Comparison of ENCODE assay signal across 21 cellular contexts in the genomic region with DNA sequence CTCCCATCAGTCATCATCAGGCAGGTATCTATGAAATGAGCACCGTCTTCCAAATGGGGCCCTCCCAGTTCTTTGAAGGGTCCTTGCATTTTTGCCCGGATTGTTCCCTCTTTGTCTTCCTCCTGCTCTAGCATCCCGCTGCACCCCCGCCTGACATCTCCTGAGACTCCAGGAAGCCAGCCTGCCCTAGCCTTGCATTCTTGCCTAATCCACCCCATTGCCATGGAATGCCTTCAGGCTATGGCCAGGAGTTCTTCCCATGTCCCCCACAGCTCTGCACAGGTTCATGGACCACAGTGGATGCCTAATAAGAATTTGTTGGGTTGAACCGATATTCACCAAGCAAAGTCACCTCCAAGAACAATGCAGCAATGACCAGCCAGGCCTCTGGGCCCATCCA.
DNase-seq lines count a peak whose midpoint lies in the region; ATAC-seq, FAIRE-seq and TF ChIP-seq lines count a peak whose summit lies in the region.
"Had no signal": no experiment of that assay in that cellular context is flagged by ENCODE, and none has a peak within 500 bp of the region (broad histone marks: within the 10 kb centered on the region; RNA-seq: fewer than 3 reads in every experiment).

No MANE protein-coding gene starts in this region.

- no peak overlapping the region for H4K8ac ChIP-seq in H1 (ENCODE audit: extremely low read depth, insufficient read depth, low read length)

- no peaks in the 10 kb centered on the region for H3K27me3 ChIP-seq in CD8-positive, alpha-beta T cell (ENCODE audit: insufficient read depth, low read length)
- H3K27me3 ChIP-seq in H1 (replicated peaks in 1 of 4; ENCODE audit: control insufficient read depth in 3 of 4, extremely low read depth in 1 of 4, insufficient read depth in 3 of 4, low read length in 3 of 4) (no peaks in the 10 kb centered on the region), GM23248 (replicated peaks; ENCODE audit: insufficient read depth) (no peaks in the 10 kb centered on the region)
- H3K27me3 ChIP-seq: breast epithelium, testis had no signal

- H4K5ac ChIP-seq in H1 (ENCODE audit: insufficient read length, low read depth, low read length), result no peak overlapping the region

- H3K4ac ChIP-seq in H1 (replicated peaks; ENCODE audit: insufficient read length, low read depth, low read length), result no peak overlapping the region

- no peak overlapping the region for H3K4me3 ChIP-seq in CD8-positive, alpha-beta T cell (ENCODE audit: low read depth, low read length)
- H3K4me3 ChIP-seq in H1 (ENCODE audit: extremely low read depth in 1 of 4, insufficient read depth in 2 of 4, low read depth in 3 of 4, low read length in 4 of 4) (no peak overlapping the region), GM23248 (no peak overlapping the region)
- H3K4me3 ChIP-seq: breast epithelium, testis had no signal

- H2BK12ac ChIP-seq in H1 (ENCODE audit: low read depth, low read length), result peak overlapping the region; percentile 96; the same call in 1 of the 2 replicates

- DNase-seq in CD8-positive, alpha-beta T cell, result no peak
- DNase-seq in HFFc6 (no peak), H1 (ENCODE audit: low read depth in 1 of 2, low spot score in 2 of 2) (no peak), neural crest cell (ENCODE audit: low read depth, low spot score) (no peak), NCI-H2029 (lab: John Stamatoyannopoulos, UW) (no peak), GM23248 (no peak)
- DNase-seq: activated CD4-positive, alpha-beta T cell treated with anti-CD3 and anti-CD28 coated beads for 48 hours; activated CD8-positive, alpha-beta memory T cell treated with anti-CD3 and anti-CD28 coated beads, Interleukin-2, amount 10 ng/mL, durations not matched to agents 7 days and 5 days; hypothalamus; left colon; NCI-H1930; NCI-H446 treated with DMSO at 0.1 percent for 48 hours; NK-92 treated with Interleukin-12 subunit alpha and Interleukin-12 subunit beta, amount 100 ng/mL, for 24 hours; stimulated activated CD4-positive, alpha-beta T cell treated with anti-CD3 and anti-CD28 coated beads, Interleukin-15, amount 100 ng/mL, for 24 hours; testis had no signal

- TF ChIP-seq POLR2A in H1 (IDR thresholded peaks at IDR 0.05; ENCODE audit: control extremely low read depth in 1 of 2, low read depth in 2 of 2, low read length in 2 of 2), result no peak

- no peak for ATAC-seq in CD8-positive, alpha-beta T cell
- no peak for ATAC-seq in HG03139 (IDR thresholded peaks at IDR 0.05; ENCODE audit: unreplicated experiment)
- ATAC-seq: activated CD8-positive, alpha-beta memory T cell treated with anti-CD3 and anti-CD28 coated beads, Interleukin-2, amount 10 ng/mL, durations not matched to agents 7 days and 5 days; left colon; stimulated activated memory B cell treated with anti-CD40 and anti-IgM and Interleukin-4, amounts not matched to agents 10 μg/mL and 1 μg/mL and 100 μg/mL, for 72 hours had no signal

- H2BK5ac ChIP-seq in H1 (ENCODE audit: low read depth, low read length), result 0 out of 2 replicates have a peak overlapping the region, but pooled peaks have one; percentile 15

- no peaks in the 10 kb centered on the region for H3K9me3 Mint-ChIP-seq in CD8-positive, alpha-beta T cell
- no peaks in the 10 kb centered on the region for H3K9me3 Mint-ChIP-seq in HFFc6
- H3K9me3 Mint-ChIP-seq in neural crest cell, result no peaks in the 10 kb centered on the region
- H3K9me3 Mint-ChIP-seq: dendritic cell treated with granulocyte-macrophage colony-stimulating factor and Interleukin-4, amounts not matched to agents 40 ng/mL and 50 ng/mL, for 4 days; stimulated activated memory B cell treated with anti-CD40 and anti-IgM and Interleukin-4, amounts not matched to agents 10 μg/mL and 1 μg/mL and 100 μg/mL, for 72 hours had no signal

- peaks cover 11% of the 10 kb centered on the region for H3K4me1 ChIP-seq in CD8-positive, alpha-beta T cell (ENCODE audit: insufficient read depth, low read length)
- H3K4me1 ChIP-seq in H1 (replicated peaks in 1 of 4; ENCODE audit: control insufficient read depth in 3 of 4, insufficient read depth in 4 of 4, low read length in 3 of 4) (peaks cover 35 to 77% (median 50%) of the 10 kb centered on the region in 4 experiments), GM23248 (ENCODE audit: insufficient read depth) (peaks cover 32% of the 10 kb centered on the region)

- H2BK20ac ChIP-seq in H1 (ENCODE audit: low read length), result no peak overlapping the region

- H3K27ac ChIP-seq in CD8-positive, alpha-beta T cell (ENCODE audit: low read depth, low read length), result no peak overlapping the region
- H3K27ac ChIP-seq in H1 (ENCODE audit: low read depth, low read length) (no peak overlapping the region), GM23248 (no peak overlapping the region)
- H3K27ac ChIP-seq: testis had no signal

- H3K79me2 ChIP-seq in H1 (ENCODE audit: control insufficient read depth in 1 of 2, insufficient read depth in 2 of 2, low read length in 2 of 2), result peaks cover 0 to 30% of the 10 kb centered on the region in 2 experiments; a peak in 3 of 4 replicates
- peaks cover 99% of the 10 kb centered on the region for H3K79me2 ChIP-seq in GM23248 (ENCODE audit: insufficient read depth)

- POLR2A ChIA-PET in CD8-positive, alpha-beta T cell (lab: Charles Lee), result no interaction called here
- POLR2A ChIA-PET in H1 (lab: Charles Lee; ENCODE audit: partially characterized antibody), result interaction anchor here (1.3 to 1.9 kb wide), 2 partner anchors 8 to 12 kb away, joined by 3 to 9 read pairs; no protein-coding TSS in a partner anchor

- H2BK15ac ChIP-seq in H1 (ENCODE audit: low read length), result no peak overlapping the region

- no peaks in the 10 kb centered on the region for H3K36me3 Mint-ChIP-seq in CD8-positive, alpha-beta T cell
- H3K36me3 Mint-ChIP-seq in HFFc6 (ENCODE audit: low read depth) (peaks cover 24% of the 10 kb centered on the region), neural crest cell (ENCODE audit: low read depth) (no peaks in the 10 kb centered on the region)
- H3K36me3 Mint-ChIP-seq: activated CD8-positive, alpha-beta memory T cell treated with anti-CD3 and anti-CD28 coated beads, Interleukin-2, amount 10 ng/mL, durations not matched to agents 7 days and 5 days; stimulated activated memory B cell treated with anti-CD40 and anti-IgM and Interleukin-4, amounts not matched to agents 10 μg/mL and 1 μg/mL and 100 μg/mL, for 72 hours had no signal

- no peaks in the 10 kb centered on the region for H3K9me3 ChIP-seq in CD8-positive, alpha-beta T cell (ENCODE audit: low read length)
- H3K9me3 ChIP-seq in H1 (ENCODE audit: insufficient read depth in 2 of 2, low read depth in 1 of 2, low read length in 1 of 2), result no peaks in the 10 kb centered on the region
- H3K9me3 ChIP-seq in GM23248 (ENCODE audit: low read depth), result no peaks in the 10 kb centered on the region
- H3K9me3 ChIP-seq: breast epithelium, testis had no signal

- no peak for TF ChIP-seq EP300 in H1 (IDR thresholded peaks at IDR 0.05; ENCODE audit: borderline replicate concordance in 1 of 2, low read depth in 2 of 2, low read length in 2 of 2)

- H4K20me1 ChIP-seq in H1 (replicated peaks in 1 of 2; ENCODE audit: control insufficient read depth in 1 of 2, insufficient read depth in 2 of 2, low read length in 2 of 2), result peaks cover 2 to 4% of the 10 kb centered on the region in 2 experiments
- no peaks in the 10 kb centered on the region for H4K20me1 ChIP-seq in GM23248 (ENCODE audit: insufficient read depth)

- peak overlapping the region in 1 of 2 experiments; percentile 46; a peak in 2 of 4 replicates for H3K4me2 ChIP-seq in H1 (ENCODE audit: insufficient read depth in 1 of 2, low read depth in 2 of 2, low read length in 2 of 2)
- H3K4me2 ChIP-seq in GM23248 (ENCODE audit: unreplicated experiment), result no peak overlapping the region

- H4K91ac ChIP-seq in H1 (replicated peaks; ENCODE audit: insufficient read length, low read length), result no peak overlapping the region

- no peak overlapping the region for H3K4me3 Mint-ChIP-seq in CD8-positive, alpha-beta T cell
- H3K4me3 Mint-ChIP-seq in HFFc6 (peak overlapping the region; percentile 49; the same call in 1 of the 2 replicates), neural crest cell (peak overlapping the region; percentile 72)
- H3K4me3 Mint-ChIP-seq: activated CD8-positive, alpha-beta memory T cell treated with anti-CD3 and anti-CD28 coated beads, Interleukin-2, amount 10 ng/mL, durations not matched to agents 7 days and 5 days; dendritic cell treated with granulocyte-macrophage colony-stimulating factor and Interleukin-4, amounts not matched to agents 40 ng/mL and 50 ng/mL, for 4 days; stimulated activated memory B cell treated with anti-CD40 and anti-IgM and Interleukin-4, amounts not matched to agents 10 μg/mL and 1 μg/mL and 100 μg/mL, for 72 hours had no signal

- H3K79me1 ChIP-seq in H1 (ENCODE audit: low read depth, low read length), result peaks cover 19% of the 10 kb centered on the region

- no peak overlapping the region for H2AFZ ChIP-seq in H1 (ENCODE audit: low read length)
- no peak overlapping the region for H2AFZ ChIP-seq in GM23248

- no peak for TF ChIP-seq RAD21 in H1 (IDR thresholded peaks at IDR 0.05 in 1 of 2, conservative IDR thresholded peaks at IDR 0.05 in 1 of 2; ENCODE audit: low read depth in 2 of 2, low read length in 2 of 2)

- H3F3A ChIP-seq in GM23248 (ENCODE audit: insufficient read depth), result peaks cover 25% of the 10 kb centered on the region

- H3K9me2 ChIP-seq in GM23248 (ENCODE audit: insufficient read depth), result no peaks in the 10 kb centered on the region

- H3K14ac ChIP-seq in H1 (ENCODE audit: insufficient read length), result no peak overlapping the region

- WGBS in H1 (ENCODE audit: extremely low coverage in 1 of 2, insufficient coverage in 1 of 2, insufficient read length in 1 of 2, insufficient replicate concordance in 2 of 2, low coverage in 1 of 2, low lambda C conversion rate in 2 of 2, missing lambda C conversion rate in 1 of 2), 2 experiments, result 74% methylated on average over 5 of the region's 5 CpGs; no CpG with 5 or more reads in 1 of the 2 experiments
- 96% methylated on average over 5 of the region's 5 CpGs for WGBS in GM23248 (ENCODE audit: low coverage in 1 of 2, low lambda C conversion rate in 2 of 2, missing lambda C conversion rate in 2 of 2), 2 experiments

- no peak overlapping the region for H2AK5ac ChIP-seq in H1 (ENCODE audit: low read depth, low read length)

- CTCF ChIA-PET in CD8-positive, alpha-beta T cell (lab: Charles Lee), result no interaction called here
- CTCF ChIA-PET in H1 (lab: Charles Lee; ENCODE audit: partially characterized antibody), result interaction anchor here (0.8 to 8.0 kb wide), 10 partner anchors 11 to 64 kb away, joined by 3 to 56 read pairs (median 6); no protein-coding TSS in a partner anchor

- H3K27me3 Mint-ChIP-seq in CD8-positive, alpha-beta T cell (ENCODE audit: low read depth), result no peaks in the 10 kb centered on the region
- H3K27me3 Mint-ChIP-seq in HFFc6 (ENCODE audit: insufficient read depth) (no peaks in the 10 kb centered on the region; the same call in 1 of the 2 replicates), neural crest cell (ENCODE audit: low read depth) (no peaks in the 10 kb centered on the region)
- H3K27me3 Mint-ChIP-seq: activated CD8-positive, alpha-beta memory T cell treated with anti-CD3 and anti-CD28 coated beads, Interleukin-2, amount 10 ng/mL, durations not matched to agents 7 days and 5 days; dendritic cell treated with granulocyte-macrophage colony-stimulating factor and Interleukin-4, amounts not matched to agents 40 ng/mL and 50 ng/mL, for 4 days had no signal

- TF ChIP-seq CTCF in CD8-positive, alpha-beta T cell (IDR thresholded peaks at IDR 0.05), result no peak
- TF ChIP-seq CTCF in HFFc6 (IDR thresholded peaks at IDR 0.05), result no peak
- TF ChIP-seq CTCF in H1 (IDR thresholded peaks at IDR 0.05; ENCODE audit: control extremely low read depth in 1 of 3, insufficient read depth in 1 of 3, low read depth in 1 of 3, low read length in 3 of 3), result no peak
- TF ChIP-seq CTCF in neural crest cell (conservative IDR thresholded peaks at IDR 0.05), result no peak

- H3K23me2 ChIP-seq in H1 (ENCODE audit: low read depth, low read length), result no peaks in the 10 kb centered on the region

- no peak overlapping the region for H3K9ac ChIP-seq in H1 (replicated peaks in 1 of 4; ENCODE audit: extremely low read depth in 1 of 4, low read depth in 3 of 4, low read length in 3 of 4)
- no peak overlapping the region for H3K9ac ChIP-seq in GM23248

- no peaks in the 10 kb centered on the region for H3K36me3 ChIP-seq in CD8-positive, alpha-beta T cell (ENCODE audit: insufficient read depth, low read length)
- no peaks in the 10 kb centered on the region; a peak in 1 of 8 replicates for H3K36me3 ChIP-seq in H1 (ENCODE audit: control insufficient read depth in 2 of 4, insufficient read depth in 4 of 4, low read length in 3 of 4)
- peaks cover 7% of the 10 kb centered on the region; the same call in 1 of the 2 replicates for H3K36me3 ChIP-seq in GM23248 (ENCODE audit: low read depth)
- H3K36me3 ChIP-seq: breast epithelium had no signal

- peaks cover 34% of the 10 kb centered on the region for H3K4me1 Mint-ChIP-seq in CD8-positive, alpha-beta T cell (ENCODE audit: low read depth)
- H3K4me1 Mint-ChIP-seq in HFFc6 (ENCODE audit: low read depth) (peaks cover 77% of the 10 kb centered on the region), neural crest cell (peaks cover 88% of the 10 kb centered on the region)
- H3K4me1 Mint-ChIP-seq: stimulated activated memory B cell treated with anti-CD40 and anti-IgM and Interleukin-4, amounts not matched to agents 10 μg/mL and 1 μg/mL and 100 μg/mL, for 72 hours had no signal

- H3K23ac ChIP-seq in H1 (ENCODE audit: insufficient read length), result no peak overlapping the region

- intact Hi-C loops in CD8-positive, alpha-beta T cell (cut with DNase I, micrococcal nuclease), result no loop called here

- FAIRE-seq in H1 (lab: Jason Lieb, UNC), result no peak
- FAIRE-seq: GM18507, RCC 7860 had no signal

- in situ Hi-C loops in GM23248 (cut with MboI), result no loop called here

- H2BK120ac ChIP-seq in H1 (replicated peaks; ENCODE audit: low read depth, low read length), result no peak overlapping the region

- H3K18ac ChIP-seq in H1 (ENCODE audit: extremely low read depth, low read length), result no peak overlapping the region

- no peak overlapping the region for H3K56ac ChIP-seq in H1 (replicated peaks; ENCODE audit: insufficient read length, low read depth, low read length)

- H3K27ac Mint-ChIP-seq in CD8-positive, alpha-beta T cell, result peak overlapping the region; percentile 43
- H3K27ac Mint-ChIP-seq in HFFc6, result peak overlapping the region; percentile 72
- peak overlapping the region; percentile 81 for H3K27ac Mint-ChIP-seq in neural crest cell (ENCODE audit: unreplicated experiment)
- H3K27ac Mint-ChIP-seq: activated CD8-positive, alpha-beta memory T cell treated with anti-CD3 and anti-CD28 coated beads, Interleukin-2, amount 10 ng/mL, durations not matched to agents 7 days and 5 days; stimulated activated memory B cell treated with anti-CD40 and anti-IgM and Interleukin-4, amounts not matched to agents 10 μg/mL and 1 μg/mL and 100 μg/mL, for 72 hours had no signal
